ENCODE assay signal across 9 cellular contexts in genomic region chr2:110499755-110500377, GRCh38. TPM values are rescaled to one million over a fixed set of nuclear protein-coding genes. Genes with fewer than 3 reads are reported as not detected.
DNase-seq lines count a peak whose midpoint lies in the region; ATAC-seq, FAIRE-seq and TF ChIP-seq lines count a peak whose summit lies in the region.
"Not testable (repeated sequence)": the region's sequence is repeated elsewhere in the genome, so short reads cannot be mapped to it uniquely, and the experiment has no call there.
"Had no signal": no experiment of that assay in that cellular context is flagged by ENCODE, and none has a peak within 500 bp of the region (broad histone marks: within the 10 kb centered on the region; RNA-seq: fewer than 3 reads in every experiment).

No MANE protein-coding gene starts in this region.

- not testable (repeated sequence) for H3K4me3 Mint-ChIP-seq in activated T-cell treated with anti-CD3 and anti-CD28 coated beads, Interleukin-2, amount 50 U/mL, for 72 hours; stimulated activated naive B cell treated with anti-CD40 and anti-IgM and Interleukin-4, amounts not matched to agents 10 μg/mL and 1 μg/mL and 100 μg/mL, for 72 hours

- DNase-seq in GM18507 (ENCODE audit: extremely low spot score, insufficient read length, low read depth); H54 (ENCODE audit: insufficient read length, low spot score); activated T-cell treated with anti-CD3 and anti-CD28 coated beads, Interleukin-2, amount 50 U/mL, for 72 hours; right cardiac atrium; stimulated activated naive B cell treated with anti-CD40 and anti-IgM and Interleukin-4, amounts not matched to agents 10 μg/mL and 1 μg/mL and 100 μg/mL, for 72 hours: not testable (repeated sequence)

- H3K36me3 Mint-ChIP-seq in activated T-cell treated with anti-CD3 and anti-CD28 coated beads, Interleukin-2, amount 50 U/mL, for 72 hours (ENCODE audit: insufficient read depth in 2 of 2); stimulated activated naive B cell treated with anti-CD40 and anti-IgM and Interleukin-4, amounts not matched to agents 10 μg/mL and 1 μg/mL and 100 μg/mL, for 72 hours: not testable (repeated sequence)

- H3K27ac ChIP-seq in right cardiac atrium (ENCODE audit: low read length), result not testable (repeated sequence)

- WGBS in right cardiac atrium, result no CpG with 5 or more reads among the region's 8 CpGs

- not testable (repeated sequence) for H3K4me1 Mint-ChIP-seq in activated T-cell treated with anti-CD3 and anti-CD28 coated beads, Interleukin-2, amount 50 U/mL, for 72 hours (ENCODE audit: low read depth); stimulated activated naive B cell treated with anti-CD40 and anti-IgM and Interleukin-4, amounts not matched to agents 10 μg/mL and 1 μg/mL and 100 μg/mL, for 72 hours

- TF ChIP-seq POLR2A in H54 (IDR thresholded peaks at IDR 0.05; ENCODE audit: low read depth, low read length), result not testable (repeated sequence)

- not testable (repeated sequence) for H3K27ac Mint-ChIP-seq in activated T-cell treated with anti-CD3 and anti-CD28 coated beads, Interleukin-2, amount 50 U/mL, for 72 hours; stimulated activated naive B cell treated with anti-CD40 and anti-IgM and Interleukin-4, amounts not matched to agents 10 μg/mL and 1 μg/mL and 100 μg/mL, for 72 hours

- intact Hi-C loops in right cardiac atrium (cut with DNase I), result not testable (repeated sequence)

- H3K4me3 ChIP-seq in right cardiac atrium (ENCODE audit: low read length), result not testable (repeated sequence)

- H3K9me3 Mint-ChIP-seq in activated T-cell treated with anti-CD3 and anti-CD28 coated beads, Interleukin-2, amount 50 U/mL, for 72 hours; stimulated activated naive B cell treated with anti-CD40 and anti-IgM and Interleukin-4, amounts not matched to agents 10 μg/mL and 1 μg/mL and 100 μg/mL, for 72 hours: not testable (repeated sequence)

- ATAC-seq in GM19452 (IDR thresholded peaks at IDR 0.05; ENCODE audit: unreplicated experiment), result peak; percentile 81
- ATAC-seq in HG03066 (IDR thresholded peaks at IDR 0.05; ENCODE audit: low read depth, unreplicated experiment), result peak; percentile 79
- ATAC-seq in HG03521 (IDR thresholded peaks at IDR 0.05; ENCODE audit: unreplicated experiment), result peak; percentile 90
- peak; percentile 77 to 82 for ATAC-seq in activated T-cell treated with anti-CD3 and anti-CD28 coated beads, Interleukin-2, amount 50 U/mL, for 72 hours (replicated peaks in 1 of 2)
- peak; percentile 64 to 67 for ATAC-seq in right cardiac atrium
- ATAC-seq in stimulated activated naive B cell treated with anti-CD40 and anti-IgM and Interleukin-4, amounts not matched to agents 10 μg/mL and 1 μg/mL and 100 μg/mL, for 72 hours (replicated peaks), result peak; percentile 82 to 86

- FAIRE-seq in GM18507 (lab: Jason Lieb, UNC) (peak; percentile 39), H54 (lab: Jason Lieb, UNC) (peak; percentile 94)

- not testable (repeated sequence) for H3K9me3 ChIP-seq in right cardiac atrium (ENCODE audit: control insufficient read depth, low read length)

- not testable (repeated sequence) for H3K27me3 Mint-ChIP-seq in activated T-cell treated with anti-CD3 and anti-CD28 coated beads, Interleukin-2, amount 50 U/mL, for 72 hours (ENCODE audit: low read depth); stimulated activated naive B cell treated with anti-CD40 and anti-IgM and Interleukin-4, amounts not matched to agents 10 μg/mL and 1 μg/mL and 100 μg/mL, for 72 hours

- H3K27me3 ChIP-seq in right cardiac atrium (ENCODE audit: control insufficient read depth, insufficient read depth), result not testable (repeated sequence)

- H3K4me1 ChIP-seq in right cardiac atrium (ENCODE audit: control insufficient read depth, insufficient read depth, low read length), result not testable (repeated sequence)

RNA-seq across cellular contexts. Expression of gene LIMS4, which starts 27.2 kb away (rescaled TPM):
- 1 to 10 TPM in 1 of 2 donors, under 1 TPM in 1; 0.17 to 1.1 TPM for total RNA-seq in activated T-cell treated with anti-CD3 and anti-CD28 coated beads, Interleukin-2, amount 50 U/mL, for 72 hours
- 1 to 10 TPM; 1.4 to 3.4 (median 2.9) TPM for total RNA-seq in right cardiac atrium
- polyA plus RNA-seq in right cardiac atrium, result 2.2 TPM
- total RNA-seq: NCI-H460 had no signal
